In genomic region chr4:140052050-140052449, GRCh38 we compare ENCODE assay signal across 8 cellular contexts.
DNase-seq lines count a peak whose midpoint lies in the region; ATAC-seq, FAIRE-seq and TF ChIP-seq lines count a peak whose summit lies in the region.

No MANE protein-coding gene starts in this region.

- H3K4me1 Mint-ChIP-seq in immature natural killer cell, result peaks cover 30 to 52% of the 10 kb centered on the region in 2 donors

- no peaks in the 10 kb centered on the region for H3K79me2 ChIP-seq in KMS-11 (ENCODE audit: insufficient read depth, low read depth)

- TF ChIP-seq CTCF in D721Med (IDR thresholded peaks at IDR 0.05; ENCODE audit: insufficient read depth, missing control alignments) (peak; percentile 65), KMS-11 (conservative IDR thresholded peaks at IDR 0.05; ENCODE audit: low read depth, low read length) (peak; percentile 52)

- H3K27me3 Mint-ChIP-seq in immature natural killer cell (ENCODE audit: low read depth in 3 of 3), result peaks cover 13 to 32% (median 17%) of the 10 kb centered on the region in 3 donors

- peak; percentile 51 for FAIRE-seq in D721Med (lab: Jason Lieb, UNC)

- H3K27ac ChIP-seq in KMS-11, result no peak overlapping the region

- no peaks in the 10 kb centered on the region for H3K4me1 ChIP-seq in KMS-11 (ENCODE audit: low read depth, poor library complexity, severe bottlenecking)

- H3K27ac Mint-ChIP-seq in immature natural killer cell, result peak overlapping the region in 1 of 6 donors; percentile 22

- H3K36me3 Mint-ChIP-seq in immature natural killer cell, result no peaks in the 10 kb centered on the region

- H2AFZ ChIP-seq in KMS-11 (ENCODE audit: low read depth), result no peak overlapping the region

- H3K9ac ChIP-seq in KMS-11, result no peak overlapping the region

- no peaks in the 10 kb centered on the region for H3K27me3 ChIP-seq in KMS-11 (ENCODE audit: insufficient read depth, low read depth)

- H3K4me3 ChIP-seq in KMS-11 (IDR thresholded peaks at IDR 0.05; ENCODE audit: insufficient read depth, low read depth, low read length), result no peak overlapping the region

- no peak for ATAC-seq in GM19324 (IDR thresholded peaks at IDR 0.05; ENCODE audit: low FRiP score, unreplicated experiment)

- no peaks in the 10 kb centered on the region for H3K36me3 ChIP-seq in KMS-11 (ENCODE audit: insufficient read depth)

- no peaks in the 10 kb centered on the region for H4K20me1 ChIP-seq in KMS-11 (ENCODE audit: insufficient read depth)

- no peak for DNase-seq in D721Med (ENCODE audit: insufficient read length, low spot score)
- DNase-seq in activated CD4-positive, alpha-beta T cell treated with anti-CD3 and anti-CD28 coated beads, Interleukin-2, amount 50 U/mL, for 48 hours, result peak; percentile 39 to 40
- peak; percentile 31 for DNase-seq in glomerular visceral epithelial cell (ENCODE audit: extremely low spot score)
- peak; percentile 16 to 23 for DNase-seq in stimulated activated CD4-positive, alpha-beta T cell treated with anti-CD3 and anti-CD28 coated beads, Interleukin-1b, Interleukin-23, amount 100 ng/mL, for 4 hours (ENCODE audit: low read depth in 2 of 2)
- DNase-seq in immature natural killer cell, result no peak
- no peak for DNase-seq in DMS79 treated with DMSO at 0.1 percent for 48 hours (lab: John Stamatoyannopoulos, UW)

- H3K4me2 ChIP-seq in KMS-11, result no peak overlapping the region

- peaks cover 0 to 1% (median 0%) of the 10 kb centered on the region in 6 donors for H3K9me3 Mint-ChIP-seq in immature natural killer cell

- no peak overlapping the region for H3K4me3 Mint-ChIP-seq in immature natural killer cell

Comparison
In these comparisons a context has a peak if more than half of its experiments do, and no peak if none do; other contexts are left out.
1. DNase-seq: peak in activated CD4-positive, alpha-beta T cell treated with anti-CD3 and anti-CD28 coated beads, Interleukin-2, amount 50 U/mL, for 48 hours (2 of 2), glomerular visceral epithelial cell (single experiment) and stimulated activated CD4-positive, alpha-beta T cell treated with anti-CD3 and anti-CD28 coated beads, Interleukin-1b, Interleukin-23, amount 100 ng/mL, for 4 hours (2 of 2); none in D721Med (single experiment), immature natural killer cell (0 of 3) and DMS79 treated with DMSO at 0.1 percent for 48 hours (single experiment).